ENCODE assay signal across 8 cellular contexts in the genomic region with DNA sequence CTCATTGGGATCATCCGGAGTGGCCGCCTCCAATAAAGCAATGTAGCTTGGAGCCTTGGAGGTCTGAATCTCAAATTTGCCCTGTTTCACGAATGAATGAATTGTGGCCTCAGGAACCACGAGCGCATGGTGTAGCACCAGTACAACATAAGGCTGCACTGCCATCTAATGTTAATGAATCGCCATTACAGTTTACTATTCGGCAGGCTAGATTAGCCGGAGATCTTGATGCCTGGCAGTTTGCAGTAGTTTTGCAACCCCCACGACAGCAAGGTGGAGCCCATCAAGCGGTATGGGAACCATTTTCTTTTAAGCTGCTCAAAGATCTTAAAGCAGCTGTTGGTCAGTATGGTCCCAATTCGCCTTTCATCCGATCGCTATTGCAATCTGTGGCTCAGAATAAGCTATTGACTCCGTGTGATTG. TPM values are rescaled to one million over a fixed set of nuclear protein-coding genes. Genes with fewer than 3 reads are reported as not detected.
DNase-seq lines count a peak whose midpoint lies in the region; ATAC-seq, FAIRE-seq and TF ChIP-seq lines count a peak whose summit lies in the region.

No MANE protein-coding gene starts in this region.

- DNase-seq in LHCN-M2 (ENCODE audit: low read depth) (peak; percentile 79), Peyer's patch (peak; percentile 51 to 72 (median 54)), germinal center (ENCODE audit: low spot score) (peak; percentile 85), neuronal stem cell (ENCODE audit: low spot score) (peak; percentile 77)
- DNase-seq in activated naive CD4-positive, alpha-beta T cell treated with anti-CD3 and anti-CD28 coated beads, Interleukin-2, amount 10 ng/mL, durations not matched to agents 7 days and 5 days: peak; percentile 52

- H3K4me3 Mint-ChIP-seq in activated naive CD4-positive, alpha-beta T cell treated with anti-CD3 and anti-CD28 coated beads, Interleukin-2, amount 10 ng/mL, durations not matched to agents 7 days and 5 days: no peak overlapping the region

- H2BK12ac ChIP-seq in neuronal stem cell (ENCODE audit: low read length): no peak overlapping the region

- no peaks in the 10 kb centered on the region for H3K79me1 ChIP-seq in neuronal stem cell (ENCODE audit: low read depth, low read length)

- H2BK120ac ChIP-seq in neuronal stem cell (ENCODE audit: low read depth, low read length): no peak overlapping the region

- no peak overlapping the region for H4K91ac ChIP-seq in neuronal stem cell (ENCODE audit: low read depth, low read length, poor library complexity)

- no peak overlapping the region for H4K8ac ChIP-seq in neuronal stem cell (ENCODE audit: low read depth, low read length)

- no CpG with 5 or more reads among the region's 14 CpGs for WGBS in neuronal stem cell (ENCODE audit: extremely low coverage in 2 of 2, insufficient read length in 2 of 2, insufficient replicate concordance in 1 of 2), 2 donors

- H3K27me3 ChIP-seq in Peyer's patch: no peaks in the 10 kb centered on the region
- peaks cover 3 to 75% (median 36%) of the 10 kb centered on the region in 3 experiments for H3K27me3 ChIP-seq in neuronal stem cell (ENCODE audit: control insufficient read depth in 3 of 3, insufficient read depth in 3 of 3, low read depth in 1 of 3, low read length in 3 of 3)

- no peak overlapping the region for H3K27ac Mint-ChIP-seq in activated naive CD4-positive, alpha-beta T cell treated with anti-CD3 and anti-CD28 coated beads, Interleukin-2, amount 10 ng/mL, durations not matched to agents 7 days and 5 days

- H3K4me1 Mint-ChIP-seq in activated naive CD4-positive, alpha-beta T cell treated with anti-CD3 and anti-CD28 coated beads, Interleukin-2, amount 10 ng/mL, durations not matched to agents 7 days and 5 days: peaks cover 15% of the 10 kb centered on the region

- TF ChIP-seq CTCF in Peyer's patch (IDR thresholded peaks at IDR 0.05): peak; percentile 42 to 88 (median 82)

- H2BK5ac ChIP-seq in neuronal stem cell (ENCODE audit: low read length): no peak overlapping the region

- no peak overlapping the region for H2BK15ac ChIP-seq in neuronal stem cell (ENCODE audit: low read length)

- H3K36me3 ChIP-seq in Peyer's patch (no peaks in the 10 kb centered on the region), neuronal stem cell (replicated peaks in 1 of 2; ENCODE audit: control insufficient read depth in 2 of 2, insufficient read depth in 2 of 2, low read length in 2 of 2) (no peaks in the 10 kb centered on the region)

- H3K14ac ChIP-seq in neuronal stem cell (ENCODE audit: low read length): no peak overlapping the region

- CTCF ChIA-PET in activated naive CD4-positive, alpha-beta T cell treated with anti-CD3 and anti-CD28 coated beads, Interleukin-2, amount 10 ng/mL, durations not matched to agents 7 days and 5 days (lab: Charles Lee): interaction anchor here (0.6 to 8.4 kb wide), 22 partner anchors 8 to 344 kb away, joined by 3 to 134 read pairs (median 4); a partner anchor contains a TSS

- no peak overlapping the region for H3K9ac ChIP-seq in neuronal stem cell (ENCODE audit: low read depth, low read length, poor library complexity)

- H2AK5ac ChIP-seq in neuronal stem cell (ENCODE audit: low read depth, low read length): no peak overlapping the region

- peak; percentile 96 for FAIRE-seq in G401.6 (lab: Jason Lieb, UNC)

- no peak for TF ChIP-seq POLR2A in Peyer's patch (IDR thresholded peaks at IDR 0.05)

- no peak overlapping the region for H3K18ac ChIP-seq in neuronal stem cell (ENCODE audit: low read length)

- H3K23ac ChIP-seq in neuronal stem cell (ENCODE audit: low read depth, low read length, poor library complexity): no peak overlapping the region

- ATAC-seq in HG03108 (IDR thresholded peaks at IDR 0.05; ENCODE audit: unreplicated experiment): no peak
- ATAC-seq in GM18517 (IDR thresholded peaks at IDR 0.05; ENCODE audit: unreplicated experiment): no peak

- peaks cover 0 to 16% (median 6%) of the 10 kb centered on the region in 4 donors for H3K4me1 ChIP-seq in Peyer's patch
- H3K4me1 ChIP-seq in neuronal stem cell (ENCODE audit: control insufficient read depth in 2 of 2, insufficient read depth in 1 of 2, low read depth in 1 of 2, low read length in 2 of 2): no peaks in the 10 kb centered on the region

- no peak overlapping the region for H3K4me2 ChIP-seq in neuronal stem cell (ENCODE audit: insufficient read depth, low read length, poor library complexity, severe bottlenecking)

- H3K4ac ChIP-seq in neuronal stem cell (ENCODE audit: low read length): no peak overlapping the region

- H2AFZ ChIP-seq in neuronal stem cell (ENCODE audit: low read length): no peak overlapping the region

- H3K9me3 ChIP-seq in Peyer's patch: no peaks in the 10 kb centered on the region
- no peaks in the 10 kb centered on the region for H3K9me3 ChIP-seq in neuronal stem cell (replicated peaks in 1 of 2; ENCODE audit: control insufficient read depth in 2 of 2, insufficient read depth in 1 of 2, low read depth in 1 of 2, low read length in 2 of 2)

- H3K27me3 Mint-ChIP-seq in activated naive CD4-positive, alpha-beta T cell treated with anti-CD3 and anti-CD28 coated beads, Interleukin-2, amount 10 ng/mL, durations not matched to agents 7 days and 5 days: peaks cover 74% of the 10 kb centered on the region

- H3K36me3 Mint-ChIP-seq in activated naive CD4-positive, alpha-beta T cell treated with anti-CD3 and anti-CD28 coated beads, Interleukin-2, amount 10 ng/mL, durations not matched to agents 7 days and 5 days: no peaks in the 10 kb centered on the region

- H3K27ac ChIP-seq in Peyer's patch: no peak overlapping the region
- H3K27ac ChIP-seq in neuronal stem cell (replicated peaks; ENCODE audit: low read length): no peak overlapping the region

- H3K9me3 Mint-ChIP-seq in activated naive CD4-positive, alpha-beta T cell treated with anti-CD3 and anti-CD28 coated beads, Interleukin-2, amount 10 ng/mL, durations not matched to agents 7 days and 5 days: no peaks in the 10 kb centered on the region

- H3K4me3 ChIP-seq in Peyer's patch (no peak overlapping the region), neuronal stem cell (ENCODE audit: low read length in 2 of 2) (no peak overlapping the region)

RNA-seq across cellular contexts. Expression of a gene that starts 18.8 kb away (rescaled TPM):
- total RNA-seq in LHCN-M2 (2014; rRNA removed) (0.17 and 0.58 TPM in 2 replicates), Peyer's patch (1 to 10 TPM in 3 of 4 donors, under 1 TPM in 1; 0.70 to 4.1 (median 2.1) TPM)
- polyA plus RNA-seq in LHCN-M2 (2012): 0.04 TPM
- polyA plus RNA-seq in neuronal stem cell (2013, experiment 1 of 2): not detected
- polyA plus RNA-seq in neuronal stem cell (2013, experiment 2 of 2): not detected

RNA-seq across cellular contexts. Expression of a gene that starts 29.8 kb away (rescaled TPM):
- total RNA-seq in LHCN-M2 (2014; rRNA removed) (0.06 TPM in 1 of 2 replicates, not detected in the other), Peyer's patch (under 1 TPM in 1 of 4 donors, not detected in 3; 0.83 TPM)
- polyA plus RNA-seq in LHCN-M2 (2012): not detected
- polyA plus RNA-seq in neuronal stem cell (2013, experiment 1 of 2): 0.33 TPM
- 0.29 TPM for polyA plus RNA-seq in neuronal stem cell (2013, experiment 2 of 2)

RNA-seq across cellular contexts. Expression of a gene that starts 55.3 kb away (rescaled TPM):
- total RNA-seq in LHCN-M2 (2014; rRNA removed) (not detected in 2 replicates), Peyer's patch (not detected)
- polyA plus RNA-seq in LHCN-M2 (2012): not detected
- polyA plus RNA-seq in neuronal stem cell (2013, experiment 1 of 2): 0.14 TPM
- polyA plus RNA-seq in neuronal stem cell (2013, experiment 2 of 2): 0.19 TPM
